8 cellular contexts compared by ENCODE assay signal in the genomic region with DNA sequence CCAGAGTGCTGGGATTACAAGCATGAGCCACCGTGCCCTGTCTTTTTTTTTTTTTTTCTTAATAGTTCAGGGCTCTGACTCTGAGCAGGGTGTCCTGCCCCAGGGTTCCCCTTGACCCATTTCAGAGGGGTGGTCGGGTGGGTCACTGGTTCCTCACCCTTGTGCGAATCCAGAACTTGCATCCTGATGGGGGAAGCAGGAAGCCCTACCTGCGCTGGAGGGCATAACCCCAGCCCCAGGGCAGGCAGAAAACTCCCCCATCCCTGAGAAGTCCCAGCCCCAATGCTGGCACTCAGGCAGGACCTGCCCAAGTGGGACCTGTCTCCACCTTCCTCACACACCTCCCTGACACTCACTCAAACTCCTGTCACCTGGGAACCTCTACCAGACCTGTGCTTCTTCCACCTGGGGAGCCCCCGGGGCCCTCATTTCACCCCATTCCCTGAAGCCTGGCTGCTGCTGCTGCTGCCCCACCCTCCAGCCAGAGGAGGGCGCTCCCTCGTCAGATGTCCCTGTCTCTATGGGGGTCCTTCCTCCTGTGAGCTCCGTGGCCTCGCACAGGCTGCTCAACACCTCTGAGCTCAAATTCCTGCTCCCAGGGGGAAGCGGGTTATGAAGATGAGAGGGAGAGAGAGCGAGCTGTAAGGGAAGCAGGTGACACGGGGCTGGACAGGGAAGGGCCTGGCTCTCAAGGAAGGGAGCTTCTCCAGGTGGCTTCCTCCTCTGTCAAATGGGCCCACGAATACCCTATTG. TPM values are rescaled to one million over a fixed set of nuclear protein-coding genes. Genes with fewer than 3 reads are reported as not detected.
A peak's percentile ranks its signal among the peaks of the same experiment; 100 is the strongest.
DNase-seq lines count a peak whose midpoint lies in the region; ATAC-seq and TF ChIP-seq lines count a peak whose summit lies in the region.

No MANE protein-coding gene starts in this region.

- no peaks in the 10 kb centered on the region for H3K9me3 ChIP-seq in OCI-LY3 (ENCODE audit: insufficient read depth, low read length)

- no peak for ATAC-seq in GM19328 (IDR thresholded peaks at IDR 0.05; ENCODE audit: unreplicated experiment)

- no peaks in the 10 kb centered on the region for H3K79me2 ChIP-seq in OCI-LY3 (ENCODE audit: low read length)

- no peaks in the 10 kb centered on the region for H3K27me3 ChIP-seq in OCI-LY3 (ENCODE audit: low read depth, low read length)
- H3K27me3 ChIP-seq in brain microvascular endothelial cell (replicated peaks) = peaks cover 32% of the 10 kb centered on the region
- peaks cover 43% of the 10 kb centered on the region for H3K27me3 ChIP-seq in kidney epithelial cell (ENCODE audit: control insufficient read depth, insufficient read depth, low read length)

- CTCF ChIA-PET in GM10248 (lab: Yijun Ruan, JAX) = interaction anchor here (0.8 to 1.6 kb wide), 3 partner anchors 9 to 19 kb away, joined by 3 to 5 read pairs (median 3); partner anchors contain the start of gene ZNF273

- H3K4me3 ChIP-seq in OCI-LY3 (ENCODE audit: low read length) = no peak overlapping the region
- H3K4me3 ChIP-seq in brain microvascular endothelial cell (ENCODE audit: low read depth, low read length) = no peak overlapping the region
- peak overlapping the region; percentile 14 for H3K4me3 ChIP-seq in kidney epithelial cell (ENCODE audit: low read depth, low read length)

- H3K36me3 ChIP-seq in OCI-LY3 (replicated peaks; ENCODE audit: low read depth, low read length) (no peaks in the 10 kb centered on the region), brain microvascular endothelial cell (replicated peaks) (no peaks in the 10 kb centered on the region), kidney epithelial cell (ENCODE audit: control insufficient read depth, insufficient read depth, low read length) (no peaks in the 10 kb centered on the region)

- in situ Hi-C loops in brain microvascular endothelial cell (cut with HindIII; ENCODE audit: low pct_ligation_motif_present, low sequenced_read_pairs) = no loop called here

- DNase-seq in GM10248 (ENCODE audit: extremely low spot score) (no peak), brain microvascular endothelial cell (no peak), kidney epithelial cell (ENCODE audit: low read depth) (no peak), DMS153 treated with DMSO at 0.1 percent for 48 hours (lab: John Stamatoyannopoulos, UW; ENCODE audit: unreplicated experiment) (no peak), HT-29 (ENCODE audit: low spot score) (no peak)
- peak; percentile 52 for DNase-seq in stimulated activated CD4-positive, alpha-beta T cell treated with anti-CD3 and anti-CD28 coated beads, Interleukin-4, amount 100 ng/mL, for 1 hour

- H4K20me1 ChIP-seq in OCI-LY3 (ENCODE audit: insufficient read depth, low read length) = no peaks in the 10 kb centered on the region

- H3K27ac ChIP-seq in OCI-LY3 (ENCODE audit: low read length) = no peak overlapping the region
- no peak overlapping the region for H3K27ac ChIP-seq in brain microvascular endothelial cell

- no peaks in the 10 kb centered on the region for H3K4me1 ChIP-seq in OCI-LY3 (ENCODE audit: low read length)

- TF ChIP-seq CTCF in GM10248 (IDR thresholded peaks at IDR 0.05; ENCODE audit: control extremely low read depth, extremely low read depth, low read depth, missing control alignments) (peak; percentile 56), OCI-LY3 (IDR thresholded peaks at IDR 0.05; ENCODE audit: low read depth, low read length) (0 out of 2 replicates have a peak, but pooled peaks have one; percentile 15), brain microvascular endothelial cell (IDR thresholded peaks at IDR 0.05; ENCODE audit: low read depth, low read length, missing control alignments) (peak; percentile 59), kidney epithelial cell (IDR thresholded peaks at IDR 0.05; ENCODE audit: insufficient read depth, low read length, poor library complexity, severe bottlenecking) (peak; percentile 53)

- no peak overlapping the region for H3K4me2 ChIP-seq in OCI-LY3 (ENCODE audit: low read length)

- no peak overlapping the region for H2AFZ ChIP-seq in OCI-LY3 (ENCODE audit: low read depth, low read length)

- POLR2A ChIA-PET in GM10248 (lab: Yijun Ruan, JAX) = no interaction called here

- H3K9ac ChIP-seq in OCI-LY3 (ENCODE audit: low read length) = no peak overlapping the region

RNA-seq across cellular contexts. Expression of gene ZNF273, which starts 15.1 kb away (rescaled TPM):
- total RNA-seq in kidney epithelial cell = 3.8 and 5.3 TPM in 2 replicates
- 1.5 and 3.2 TPM in 2 replicates for total RNA-seq in HT-29 (2014; rRNA removed; shearing (Covaris generic))
